1 cellular context compared by ENCODE assay signal in the genomic region with DNA sequence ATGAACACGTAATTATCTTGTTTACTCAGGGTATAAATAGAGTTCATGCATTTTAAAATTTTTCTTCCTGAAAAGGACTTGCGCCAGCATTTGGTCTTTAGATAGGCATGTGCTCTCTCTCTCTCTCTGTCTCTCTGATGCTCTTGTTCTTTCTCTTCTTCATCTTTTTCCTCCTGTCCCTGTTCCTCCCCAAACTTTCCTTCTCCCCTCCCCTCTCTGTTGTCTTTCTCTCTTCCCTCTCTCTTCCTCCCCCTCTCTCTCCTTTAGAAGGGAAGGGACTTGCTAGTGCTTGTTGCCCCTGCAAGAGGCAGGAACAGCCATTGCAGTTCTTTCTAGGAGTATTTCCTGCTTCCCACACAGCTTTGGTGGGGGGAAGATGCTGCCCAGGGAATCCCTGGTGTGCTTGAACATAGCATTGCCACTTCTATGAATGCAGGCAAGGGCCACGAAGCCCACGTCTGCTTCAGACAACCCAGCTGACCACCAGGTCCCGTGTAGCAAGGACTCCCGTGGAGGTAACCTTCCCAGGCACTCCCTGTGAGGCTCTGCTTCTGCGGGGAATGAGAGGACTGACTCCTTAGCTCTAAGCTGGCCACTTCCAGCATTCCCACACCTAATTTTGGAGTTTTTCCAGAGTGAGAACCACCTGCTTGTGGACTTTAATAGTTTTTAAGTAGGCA.
TF ChIP-seq lines count a peak whose summit lies in the region.

No MANE protein-coding gene starts in this region.

TF ChIP-seq in HEK293, 187 proteins besides CTCF, POLR2A, EP300 and RAD21 (continued from another document):
- TF ChIP-seq ZNF26 (tag by site-specific recombination; IDR thresholded peaks at IDR 0.05) (no peak), ZFP41 (tag by site-specific recombination; IDR thresholded peaks at IDR 0.05; ENCODE audit: borderline replicate concordance) (no peak)
TF ChIP-seq in HEK293: peak in this region for 5.
